Comparison of ENCODE assay signal across 17 cellular contexts in the genomic region with DNA sequence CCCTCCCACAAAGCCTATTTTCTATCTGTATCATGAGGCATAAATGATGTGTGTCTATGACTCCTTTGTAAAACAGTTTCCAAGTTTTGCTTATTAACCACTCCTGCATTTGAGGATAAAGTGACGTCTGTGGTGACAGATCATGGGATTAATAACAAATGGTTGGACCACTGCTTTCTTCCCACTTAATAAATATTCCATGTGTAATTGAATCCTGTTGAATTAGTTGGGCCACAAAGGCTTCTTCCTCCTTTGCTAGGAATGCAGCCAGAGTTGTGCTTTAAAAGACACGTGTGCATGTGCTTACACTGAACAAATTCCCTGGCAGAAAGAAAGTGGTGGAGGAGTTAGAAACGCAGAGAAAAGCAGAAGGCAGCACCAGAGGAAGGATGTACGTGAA.
A peak's percentile ranks its signal among the peaks of the same experiment; 100 is the strongest.
DNase-seq lines count a peak whose midpoint lies in the region; ATAC-seq, FAIRE-seq and TF ChIP-seq lines count a peak whose summit lies in the region.
"Had no signal": no experiment of that assay in that cellular context is flagged by ENCODE, and none has a peak within 500 bp of the region (broad histone marks: within the 10 kb centered on the region; RNA-seq: fewer than 3 reads in every experiment).

No MANE protein-coding gene starts in this region.

- H3K36me3 ChIP-seq in hepatocyte (replicated peaks; ENCODE audit: insufficient read depth, low read depth) = no peaks in the 10 kb centered on the region
- H3K36me3 ChIP-seq: BE2C, HAP-1 had no signal

- no peak for FAIRE-seq in H54 (lab: Jason Lieb, UNC)

- peak overlapping the region in 3 of 5 experiments; percentile 25 to 49 (median 29) for H3K27ac Mint-ChIP-seq in brain
- H3K27ac Mint-ChIP-seq: CD8-positive, alpha-beta memory T cell had no signal

- no peak for ATAC-seq in GM19023 (IDR thresholded peaks at IDR 0.05; ENCODE audit: unreplicated experiment)
- no peak for ATAC-seq in HG02870 (IDR thresholded peaks at IDR 0.05; ENCODE audit: unreplicated experiment)
- ATAC-seq in GM19351 (IDR thresholded peaks at IDR 0.05; ENCODE audit: unreplicated experiment) = no peak

- H3K27me3 Mint-ChIP-seq in brain = peaks cover 4% of the 10 kb centered on the region

- no peaks in the 10 kb centered on the region for H3K36me3 Mint-ChIP-seq in brain
- H3K36me3 Mint-ChIP-seq: CD8-positive, alpha-beta memory T cell had no signal

- no peak for TF ChIP-seq CTCF in AG04450 (IDR thresholded peaks at IDR 0.05; ENCODE audit: low read depth, low read length)
- no peak for TF ChIP-seq CTCF in brain (conservative IDR thresholded peaks at IDR 0.05)
- TF ChIP-seq CTCF in hepatocyte (IDR thresholded peaks at IDR 0.05; ENCODE audit: poor library complexity) = no peak

- H2AFZ ChIP-seq in hepatocyte = no peak overlapping the region

- H3K9me2 ChIP-seq in hepatocyte (replicated peaks; ENCODE audit: insufficient read depth) = no peaks in the 10 kb centered on the region

- H3K27me3 ChIP-seq in AG04450 (ENCODE audit: control insufficient read depth, insufficient read depth, low read length) = no peaks in the 10 kb centered on the region
- H3K27me3 ChIP-seq in hepatocyte = no peaks in the 10 kb centered on the region
- H3K27me3 ChIP-seq: BE2C had no signal

- H3K79me2 ChIP-seq in hepatocyte = no peaks in the 10 kb centered on the region

- no peak overlapping the region for H3K4me3 ChIP-seq in AG04450 (ENCODE audit: low read depth, low read length)
- H3K4me3 ChIP-seq in hepatocyte = no peak overlapping the region
- H3K4me3 ChIP-seq: HAP-1 had no signal

- TF ChIP-seq POLR2A in H54 (IDR thresholded peaks at IDR 0.05; ENCODE audit: low read depth, low read length) = no peak

- WGBS in hepatocyte (ENCODE audit: low lambda C conversion rate, missing lambda C conversion rate) = 47% methylated on average over 4 of the region's 4 CpGs

- no peaks in the 10 kb centered on the region for H4K20me1 ChIP-seq in hepatocyte (ENCODE audit: insufficient read depth, poor library complexity, severe bottlenecking)

- H3K9me3 Mint-ChIP-seq in brain = peaks cover 0 to 5% (median 3%) of the 10 kb centered on the region in 5 experiments

- H3K4me2 ChIP-seq in hepatocyte = no peak overlapping the region

- H3K4me1 ChIP-seq in hepatocyte (ENCODE audit: insufficient read depth) = peaks cover 6% of the 10 kb centered on the region
- H3K4me1 ChIP-seq: BE2C, HAP-1 had no signal

- peak overlapping the region in 2 of 5 experiments; percentile 3 to 13 for H3K4me3 Mint-ChIP-seq in brain
- H3K4me3 Mint-ChIP-seq: CD8-positive, alpha-beta memory T cell had no signal

- H3K4me1 Mint-ChIP-seq in brain = peaks cover 9% of the 10 kb centered on the region
- H3K4me1 Mint-ChIP-seq: CD8-positive, alpha-beta memory T cell had no signal

- H3K9me3 ChIP-seq in AG04450 (ENCODE audit: control insufficient read depth, insufficient read depth, low read length) (no peaks in the 10 kb centered on the region), hepatocyte (ENCODE audit: low read depth) (no peaks in the 10 kb centered on the region)
- H3K9me3 ChIP-seq: BE2C, HAP-1 had no signal

- POLR2A ChIA-PET in AG04450 (lab: Yijun Ruan, JAX) = interaction anchor here (1.3 kb wide), 1 partner anchor 15 kb away, joined by 3 read pairs; no protein-coding TSS in a partner anchor

- CTCF ChIA-PET in AG04450 (lab: Charles Lee) = no interaction called here

- peak overlapping the region; percentile 83 for H3K27ac ChIP-seq in AG04450 (ENCODE audit: low read depth, low read length)
- H3K27ac ChIP-seq in hepatocyte = peak overlapping the region; percentile 82

- DNase-seq in AG04450 (ENCODE audit: low read depth, low spot score) (peak; percentile 60), EH (ENCODE audit: low read depth) (peak; percentile 43), hepatocyte (ENCODE audit: low spot score) (no peak), H54 (ENCODE audit: insufficient read length, low spot score) (no peak)
- DNase-seq: BE2C; CD8-positive, alpha-beta memory T cell; Kasumi-1; NCI-H1417; NCI-H2029; NCI-H2171 treated with DMSO at 0.1 percent for 48 hours; NCI-H510A; SIG-M5 had no signal

Comparison
In these comparisons a context has a peak if more than half of its experiments do, and no peak if none do; other contexts are left out.
1. DNase-seq: peak in AG04450 (single experiment) and EH (single experiment); none in hepatocyte (single experiment) and H54 (single experiment).